In genomic region chrX:28988246-28988645, GRCh38 we compare ENCODE assay signal across 18 cellular contexts.
"Had no signal": no experiment of that assay in that cellular context is flagged by ENCODE, and none has a peak within 500 bp of the region (broad histone marks: within the 10 kb centered on the region; RNA-seq: fewer than 3 reads in every experiment).

No MANE protein-coding gene starts in this region.

- H3K4me1 Mint-ChIP-seq: activated CD4-positive, alpha-beta T cell treated with anti-CD3 and anti-CD28 coated beads for 36 hours; activated naive CD8-positive, alpha-beta T cell treated with anti-CD3 and anti-CD28 coated beads for 36 hours; nephron progenitor cell; stimulated activated naive CD8-positive, alpha-beta T cell treated with anti-CD3 and anti-CD28 coated beads, Interleukin-15, amount 100 ng/mL, for 72 hours; WTC11 had no signal

- H3K9me3 ChIP-seq: left lung, right atrium auricular region, testis had no signal

- H3K4me3 ChIP-seq: cardiac muscle cell, left lung, right atrium auricular region, skin epidermis, testis had no signal

- DNase-seq: activated CD4-positive, alpha-beta T cell treated with anti-CD3 and anti-CD28 coated beads for 36 hours; activated CD4-positive, alpha-beta T cell treated with anti-CD3 and anti-CD28 coated beads, Interleukin-2, amount 50 U/mL, for 48 hours; activated naive CD8-positive, alpha-beta T cell treated with anti-CD3 and anti-CD28 coated beads for 36 hours; amniotic stem cell; foreskin keratinocyte; kidney; left lung; nephron progenitor cell; stimulated activated CD4-positive, alpha-beta T cell treated with anti-CD3 and anti-CD28 coated beads, Interleukin-2, amount 100 ng/mL, for 48 hours; stimulated activated naive CD8-positive, alpha-beta T cell treated with anti-CD3 and anti-CD28 coated beads, Interleukin-15, amount 100 ng/mL, for 72 hours; testis had no signal

- H3K27ac ChIP-seq: cardiac muscle cell, foreskin keratinocyte, left lung, right atrium auricular region, skin epidermis, testis had no signal

- H3K27me3 ChIP-seq: cardiac muscle cell, foreskin keratinocyte, left lung, right atrium auricular region, testis had no signal

- H3K4me1 ChIP-seq: foreskin keratinocyte, left lung, right atrium auricular region, testis had no signal

- H3K4me3 Mint-ChIP-seq: activated CD4-positive, alpha-beta T cell treated with anti-CD3 and anti-CD28 coated beads for 36 hours; activated naive CD8-positive, alpha-beta T cell treated with anti-CD3 and anti-CD28 coated beads for 36 hours; activated T-helper 1 cell treated with anti-CD3 and anti-CD28 coated beads, Interleukin-12 subunit alpha, Interleukin-12 subunit beta, Interleukin-2, Interleukin-4 antibody, amounts not matched to agents 30 ng/mL and 10 ng/mL and 1 ng/mL, durations not matched to agents 14 hours and 24 hours and 36 hours; nephron progenitor cell; stimulated activated naive CD8-positive, alpha-beta T cell treated with anti-CD3 and anti-CD28 coated beads, Interleukin-15, amount 100 ng/mL, for 72 hours; type B pancreatic cell; WTC11 had no signal

- H3K27ac Mint-ChIP-seq: activated CD4-positive, alpha-beta T cell treated with anti-CD3 and anti-CD28 coated beads for 36 hours; activated naive CD8-positive, alpha-beta T cell treated with anti-CD3 and anti-CD28 coated beads for 36 hours; activated T-helper 1 cell treated with anti-CD3 and anti-CD28 coated beads, Interleukin-12 subunit alpha, Interleukin-12 subunit beta, Interleukin-2, Interleukin-4 antibody, amounts not matched to agents 30 ng/mL and 10 ng/mL and 1 ng/mL, durations not matched to agents 14 hours and 24 hours and 36 hours; nephron progenitor cell; progenitor cell of endocrine pancreas; stimulated activated naive CD8-positive, alpha-beta T cell treated with anti-CD3 and anti-CD28 coated beads, Interleukin-15, amount 100 ng/mL, for 72 hours; type B pancreatic cell; WTC11 had no signal

- ATAC-seq: activated CD4-positive, alpha-beta T cell treated with anti-CD3 and anti-CD28 coated beads for 36 hours; foreskin keratinocyte; left lung; stimulated activated naive CD8-positive, alpha-beta T cell treated with anti-CD3 and anti-CD28 coated beads, Interleukin-15, amount 100 ng/mL, for 72 hours; WTC11 had no signal

- H3K36me3 ChIP-seq: cardiac muscle cell, left lung, right atrium auricular region had no signal

- H3K9me3 Mint-ChIP-seq: activated naive CD8-positive, alpha-beta T cell treated with anti-CD3 and anti-CD28 coated beads for 36 hours; activated T-helper 1 cell treated with anti-CD3 and anti-CD28 coated beads, Interleukin-12 subunit alpha, Interleukin-12 subunit beta, Interleukin-2, Interleukin-4 antibody, amounts not matched to agents 30 ng/mL and 10 ng/mL and 1 ng/mL, durations not matched to agents 14 hours and 24 hours and 36 hours; nephron progenitor cell; stimulated activated naive CD8-positive, alpha-beta T cell treated with anti-CD3 and anti-CD28 coated beads, Interleukin-15, amount 100 ng/mL, for 72 hours; type B pancreatic cell; WTC11 had no signal

- H3K36me3 Mint-ChIP-seq: activated naive CD8-positive, alpha-beta T cell treated with anti-CD3 and anti-CD28 coated beads for 36 hours; type B pancreatic cell; WTC11 had no signal

- H3K27me3 Mint-ChIP-seq: activated CD4-positive, alpha-beta T cell treated with anti-CD3 and anti-CD28 coated beads for 36 hours; activated naive CD8-positive, alpha-beta T cell treated with anti-CD3 and anti-CD28 coated beads for 36 hours; progenitor cell of endocrine pancreas; stimulated activated naive CD8-positive, alpha-beta T cell treated with anti-CD3 and anti-CD28 coated beads, Interleukin-15, amount 100 ng/mL, for 72 hours had no signal
